In genomic region chr7:69934475-69934903, GRCh38 we compare ENCODE assay signal across 14 cellular contexts.
A peak's percentile ranks its signal among the peaks of the same experiment; 100 is the strongest.
DNase-seq lines count a peak whose midpoint lies in the region; ATAC-seq and TF ChIP-seq lines count a peak whose summit lies in the region.
"Had no signal": no experiment of that assay in that cellular context is flagged by ENCODE, and none has a peak within 500 bp of the region (broad histone marks: within the 10 kb centered on the region; RNA-seq: fewer than 3 reads in every experiment).

No MANE protein-coding gene starts in this region.

- no peak for TF ChIP-seq EP300 in upper lobe of left lung (IDR thresholded peaks at IDR 0.05)

- no peak for TF ChIP-seq CTCF in upper lobe of left lung (IDR thresholded peaks at IDR 0.05)

- ATAC-seq in HG02981 (IDR thresholded peaks at IDR 0.05; ENCODE audit: unreplicated experiment) = no peak
- ATAC-seq in upper lobe of left lung (ENCODE audit: low FRiP score in 2 of 2) = no peak
- ATAC-seq in HG03280 (IDR thresholded peaks at IDR 0.05; ENCODE audit: unreplicated experiment) = no peak
- ATAC-seq in HG02588 (IDR thresholded peaks at IDR 0.05; ENCODE audit: unreplicated experiment) = no peak
- ATAC-seq: activated T-helper 17 cell treated with anti-CD3 and anti-CD28 coated beads, Interleukin-2, amount 50 U/mL, for 72 hours; upper lobe of right lung had no signal

- no peak overlapping the region for H3K4me3 ChIP-seq in NT2/D1 (ENCODE audit: insufficient read length, low read depth)
- H3K4me3 ChIP-seq in upper lobe of left lung = no peak overlapping the region
- H3K4me3 ChIP-seq: BLaER1, esophagus muscularis mucosa, upper lobe of right lung had no signal

- H3K36me3 ChIP-seq in NT2/D1 (ENCODE audit: insufficient read depth, insufficient read length, low read length) (no peaks in the 10 kb centered on the region), upper lobe of left lung (no peaks in the 10 kb centered on the region)
- H3K36me3 ChIP-seq: BLaER1, esophagus muscularis mucosa, upper lobe of right lung had no signal

- no peaks in the 10 kb centered on the region for H3K4me1 ChIP-seq in NT2/D1 (ENCODE audit: insufficient read depth, insufficient read length)
- no peaks in the 10 kb centered on the region for H3K4me1 ChIP-seq in upper lobe of left lung
- H3K4me1 ChIP-seq: upper lobe of right lung had no signal

- H3K9me3 ChIP-seq in NT2/D1 (ENCODE audit: insufficient read depth, low read length) = no peaks in the 10 kb centered on the region
- no peaks in the 10 kb centered on the region for H3K9me3 ChIP-seq in upper lobe of left lung
- H3K9me3 ChIP-seq: BLaER1, esophagus muscularis mucosa, upper lobe of right lung had no signal

- peak overlapping the region; percentile 3 for H3K9ac ChIP-seq in NT2/D1 (ENCODE audit: insufficient read length, low read depth)
- H3K9ac ChIP-seq: BLaER1 had no signal

- no peak for TF ChIP-seq POLR2A in upper lobe of left lung (IDR thresholded peaks at IDR 0.05)

- H3K27ac ChIP-seq in upper lobe of left lung = no peak overlapping the region
- H3K27ac ChIP-seq: BLaER1, esophagus muscularis mucosa, upper lobe of right lung had no signal

- DNase-seq in DMS79 (lab: John Stamatoyannopoulos, UW) (peak; percentile 99), NCI-H2081 treated with DMSO at 0.1 percent for 48 hours (lab: John Stamatoyannopoulos, UW) (peak; percentile 99), NT2/D1 (ENCODE audit: low read depth, low spot score) (no peak), islet precursor cell (peak; percentile 77), upper lobe of left lung (no peak)
- DNase-seq: activated B cell treated with CpG ODN at 0.5 μM for 24 hours, Karpas-422, upper lobe of right lung had no signal

- 64 to 88% methylated on average over 4 of the region's 4 CpGs for WGBS in upper lobe of left lung, 2 donors

- no peaks in the 10 kb centered on the region for H3K27me3 ChIP-seq in NT2/D1 (ENCODE audit: insufficient read depth, insufficient read length)
- no peaks in the 10 kb centered on the region for H3K27me3 ChIP-seq in upper lobe of left lung
- H3K27me3 ChIP-seq: BLaER1, esophagus muscularis mucosa, upper lobe of right lung had no signal

Comparison
In these comparisons a context has a peak if more than half of its experiments do, and no peak if none do; other contexts are left out.
1. DNase-seq: peak in DMS79 (single experiment), NCI-H2081 treated with DMSO at 0.1 percent for 48 hours (single experiment) and islet precursor cell (single experiment); none in NT2/D1 (single experiment) and upper lobe of left lung (0 of 2).